10 cellular contexts compared by ENCODE assay signal in genomic region chr4:145829629-145830395, GRCh38.
DNase-seq lines count a peak whose midpoint lies in the region; ATAC-seq and TF ChIP-seq lines count a peak whose summit lies in the region.
"Had no signal": no experiment of that assay in that cellular context is flagged by ENCODE, and none has a peak within 500 bp of the region (broad histone marks: within the 10 kb centered on the region; RNA-seq: fewer than 3 reads in every experiment).

No MANE protein-coding gene starts in this region.

- H3K4me3 ChIP-seq in mesenchymal stem cell (ENCODE audit: insufficient read depth in 1 of 2, low read depth in 1 of 2, low read length in 2 of 2) = no peak overlapping the region
- H3K4me3 ChIP-seq: body of pancreas had no signal

- no peak for TF ChIP-seq CTCF in progenitor cell of endocrine pancreas (IDR thresholded peaks at IDR 0.05; ENCODE audit: unreplicated experiment)

- no peak overlapping the region for H2BK12ac ChIP-seq in mesenchymal stem cell (ENCODE audit: low read length in 2 of 2)

- DNase-seq in mesenchymal stem cell = no peak
- DNase-seq in putamen (ENCODE audit: low spot score) = no peak
- no peak for DNase-seq in DMS153 (lab: John Stamatoyannopoulos, UW)
- DNase-seq in progenitor cell of endocrine pancreas (ENCODE audit: low spot score, unreplicated experiment) = no peak
- no peak for DNase-seq in nucleus accumbens (lab: John Stamatoyannopoulos, UW)
- DNase-seq: body of pancreas had no signal

- H3K4me1 Mint-ChIP-seq in progenitor cell of endocrine pancreas (ENCODE audit: low read depth) = no peaks in the 10 kb centered on the region

- peaks cover 37% of the 10 kb centered on the region for H3K36me3 Mint-ChIP-seq in progenitor cell of endocrine pancreas (ENCODE audit: insufficient read depth)

- H3K23ac ChIP-seq in mesenchymal stem cell (ENCODE audit: low read length in 2 of 2) = no peak overlapping the region

- H2BK120ac ChIP-seq in mesenchymal stem cell (ENCODE audit: low read depth, low read length) = no peak overlapping the region

- ATAC-seq in GM18519 (IDR thresholded peaks at IDR 0.05; ENCODE audit: low FRiP score, unreplicated experiment) (peak; percentile 35), GM21619 (IDR thresholded peaks at IDR 0.05; ENCODE audit: unreplicated experiment) (peak; percentile 45), HG03571 (IDR thresholded peaks at IDR 0.05; ENCODE audit: unreplicated experiment) (peak; percentile 48)
- ATAC-seq: body of pancreas, Panc1 had no signal

- H3K27ac Mint-ChIP-seq in progenitor cell of endocrine pancreas = no peak overlapping the region

- no peak overlapping the region for H3K18ac ChIP-seq in mesenchymal stem cell (ENCODE audit: low read depth in 1 of 2, low read length in 2 of 2)

- H3K79me1 ChIP-seq in mesenchymal stem cell (replicated peaks; ENCODE audit: low read length, poor library complexity, severe bottlenecking) = peaks cover 9% of the 10 kb centered on the region

- H2BK5ac ChIP-seq in mesenchymal stem cell (ENCODE audit: low read depth, low read length, poor library complexity, severe bottlenecking) = no peak overlapping the region

- no peak overlapping the region for H3K4me3 Mint-ChIP-seq in progenitor cell of endocrine pancreas (ENCODE audit: low read depth)

- H3K4me2 ChIP-seq in mesenchymal stem cell (ENCODE audit: low read length, poor library complexity, severe bottlenecking) = no peak overlapping the region

- H3K9ac ChIP-seq in mesenchymal stem cell (ENCODE audit: low read length) = no peak overlapping the region

- H4K91ac ChIP-seq in mesenchymal stem cell (ENCODE audit: low read length) = no peak overlapping the region

- H3K4me1 ChIP-seq in mesenchymal stem cell (ENCODE audit: control insufficient read depth, insufficient read depth, low read depth, low read length) = no peaks in the 10 kb centered on the region
- H3K4me1 ChIP-seq: body of pancreas had no signal

- H3K27ac ChIP-seq in mesenchymal stem cell (ENCODE audit: low read length, poor library complexity, severe bottlenecking) = no peak overlapping the region
- H3K27ac ChIP-seq: body of pancreas had no signal

- H3K14ac ChIP-seq in mesenchymal stem cell (ENCODE audit: low read length in 2 of 2) = no peak overlapping the region

- H2AFZ ChIP-seq in mesenchymal stem cell (ENCODE audit: low read depth, low read length) = no peak overlapping the region

- 77% methylated on average over 3 of the region's 5 CpGs for WGBS in mesenchymal stem cell

- H2AK5ac ChIP-seq in mesenchymal stem cell (ENCODE audit: low read length, severe bottlenecking) = peak overlapping the region; percentile 83

- H3K9me3 ChIP-seq in mesenchymal stem cell (ENCODE audit: control insufficient read depth, low read length) = no peaks in the 10 kb centered on the region
- H3K9me3 ChIP-seq: body of pancreas had no signal

- H3K27me3 Mint-ChIP-seq in progenitor cell of endocrine pancreas = no peaks in the 10 kb centered on the region

- no peaks in the 10 kb centered on the region for H3K9me3 Mint-ChIP-seq in progenitor cell of endocrine pancreas (ENCODE audit: low read depth)

- peak overlapping the region; percentile 60 for H4K8ac ChIP-seq in mesenchymal stem cell (ENCODE audit: low read length)

- no peak overlapping the region for H3K4ac ChIP-seq in mesenchymal stem cell (ENCODE audit: low read depth in 1 of 2, low read length in 2 of 2)

- no peaks in the 10 kb centered on the region for H3K27me3 ChIP-seq in mesenchymal stem cell (ENCODE audit: control insufficient read depth in 1 of 2, insufficient read depth in 1 of 2, low read length in 2 of 2)
- H3K27me3 ChIP-seq: body of pancreas had no signal

- peaks cover 0 to 10% of the 10 kb centered on the region in 2 experiments for H3K36me3 ChIP-seq in mesenchymal stem cell (ENCODE audit: control insufficient read depth in 1 of 2, insufficient read depth in 2 of 2, low read depth in 1 of 2, low read length in 2 of 2)

- H2BK15ac ChIP-seq in mesenchymal stem cell (ENCODE audit: low read depth, poor library complexity, severe bottlenecking) = no peak overlapping the region
